ENCODE assay signal across 10 cellular contexts in genomic region chrX:106769288-106769687, GRCh38. TPM values are rescaled to one million over a fixed set of nuclear protein-coding genes. Genes with fewer than 3 reads are reported as not detected.
"Had no signal": no experiment of that assay in that cellular context is flagged by ENCODE, and none has a peak within 500 bp of the region (broad histone marks: within the 10 kb centered on the region; RNA-seq: fewer than 3 reads in every experiment).

No MANE protein-coding gene starts in this region.

RNA-seq across cellular contexts. Expression of gene RNF128, which starts 42.8 kb away (rescaled TPM):
- total RNA-seq: activated naive CD4-positive, alpha-beta T cell treated with anti-CD3 and anti-CD28 coated beads for 36 hours; activated naive CD4-positive, alpha-beta T cell treated with anti-CD3 and anti-CD28 coated beads, Interleukin-2, amount 50 U/mL, for 72 hours; activated naive CD8-positive, alpha-beta T cell treated with anti-CD3 and anti-CD28 coated beads for 36 hours; activated naive CD8-positive, alpha-beta T cell treated with anti-CD3 and anti-CD28 coated beads, Interleukin-2, amount 10 ng/mL, durations not matched to agents 7 days and 5 days; activated T-cell treated with anti-CD3 and anti-CD28 coated beads, Interleukin-2, amount 50 U/mL, for 72 hours; activated T-helper 1 cell treated with anti-CD3 and anti-CD28 coated beads, Interleukin-12 subunit alpha, Interleukin-12 subunit beta, Interleukin-2, Interleukin-4 antibody, amounts not matched to agents 30 ng/mL and 10 ng/mL and 1 ng/mL, durations not matched to agents 14 hours and 24 hours and 36 hours; activated T-helper 17 cell treated with anti-CD3 and anti-CD28 coated beads, Interleukin-2, amount 50 U/mL, for 72 hours; activated T-helper 2 cell treated with anti-CD3 and anti-CD28 coated beads, Interferon-gamma antibody, Interleukin-2, Interleukin-4, amounts not matched to agents 10 μg/mL and 5 μg/mL and 100 μg/mL, durations not matched to agents 14 hours and 24 hours and 36 hours; aorta; chondrocyte had no signal
